10 cellular contexts compared by ENCODE assay signal in the genomic region with DNA sequence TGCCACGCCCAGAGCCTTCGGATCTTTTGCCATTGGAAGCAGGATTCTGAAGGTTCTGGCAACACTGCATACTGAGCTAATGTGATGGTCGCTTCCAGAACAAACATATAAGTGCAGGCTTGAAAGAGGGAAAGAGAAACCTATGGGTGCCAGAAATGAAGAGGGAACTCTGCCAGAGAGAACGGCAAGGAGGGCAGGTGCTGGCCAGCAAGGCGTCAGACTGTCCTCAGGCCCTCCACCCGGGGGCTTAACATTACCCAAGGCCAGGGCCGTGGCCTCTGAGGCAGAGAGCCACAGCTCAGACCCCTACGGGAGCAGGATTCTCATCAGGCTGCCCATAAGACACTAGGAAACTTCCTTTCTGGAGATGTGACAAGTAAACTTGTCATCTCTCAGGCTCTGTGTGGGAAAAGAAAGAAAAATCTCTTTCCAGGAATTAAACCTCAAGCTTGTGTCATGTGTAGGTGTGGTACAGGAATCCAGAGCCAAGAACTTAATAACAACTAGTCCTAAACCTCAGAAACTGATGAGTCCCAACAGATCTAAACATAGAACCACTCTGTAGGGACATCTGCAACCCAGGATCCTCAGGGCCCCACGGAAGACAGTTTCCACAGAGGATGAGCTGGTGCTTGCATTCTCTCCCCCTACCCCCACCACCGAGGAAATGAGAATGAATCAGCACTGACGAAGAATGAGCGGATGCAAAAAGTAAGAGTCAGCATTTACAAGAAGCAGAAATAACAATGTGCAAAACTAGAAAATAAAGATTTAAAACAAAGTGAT.
DNase-seq lines count a peak whose midpoint lies in the region; ATAC-seq and TF ChIP-seq lines count a peak whose summit lies in the region.
"Had no signal": no experiment of that assay in that cellular context is flagged by ENCODE, and none has a peak within 500 bp of the region (broad histone marks: within the 10 kb centered on the region; RNA-seq: fewer than 3 reads in every experiment).

No MANE protein-coding gene starts in this region.

- CTCF ChIA-PET in activated CD4-positive, alpha-beta memory T cell treated with anti-CD3 and anti-CD28 coated beads for 36 hours (lab: Charles Lee): interaction anchor here (1.0 kb wide), 1 partner anchor 54 kb away, joined by 4 read pairs; no protein-coding TSS in a partner anchor

- DNase-seq in NCI-H446 treated with DMSO at 0.1 percent for 48 hours (lab: John Stamatoyannopoulos, UW) (peak; percentile 28), NCI-H446 (lab: John Stamatoyannopoulos, UW) (no peak), fibroblast of villous mesenchyme (ENCODE audit: low read depth) (peak; percentile 83), cerebellar cortex (ENCODE audit: low spot score) (no peak), thyroid gland (no peak)
- peak; percentile 77 for DNase-seq in activated CD4-positive, alpha-beta memory T cell treated with anti-CD3 and anti-CD28 coated beads for 36 hours
- peak; percentile 33 for DNase-seq in stimulated activated CD4-positive, alpha-beta T cell treated with anti-CD3 and anti-CD28 coated beads, Interleukin-4, amount 100 ng/mL, for 24 hours
- DNase-seq: ACHN, KG1 had no signal

- H3K4me3 Mint-ChIP-seq in activated CD4-positive, alpha-beta memory T cell treated with anti-CD3 and anti-CD28 coated beads for 36 hours: no peak overlapping the region

- 61 to 73% methylated on average over 12 of the region's 12 CpGs for WGBS in thyroid gland, 2 donors

- H3K4me1 ChIP-seq in thyroid gland: peaks cover 0 to 8% of the 10 kb centered on the region in 2 donors

- no peak for TF ChIP-seq CTCF in fibroblast of villous mesenchyme (IDR thresholded peaks at IDR 0.05; ENCODE audit: insufficient read depth, low read depth, low read length)
- TF ChIP-seq CTCF in thyroid gland (IDR thresholded peaks at IDR 0.05): no peak

- H3K27me3 ChIP-seq in thyroid gland: no peaks in the 10 kb centered on the region

- intact Hi-C loops in activated CD4-positive, alpha-beta memory T cell treated with anti-CD3 and anti-CD28 coated beads for 36 hours (cut with micrococcal nuclease): loop anchor here (1.0 kb wide), 2 partner anchors 12 to 30 kb away; no protein-coding TSS in a partner anchor
- intact Hi-C loops in thyroid gland (cut with DNase I): loop anchor here (10.0 kb wide), 1 partner anchor 274 kb away; no protein-coding TSS in a partner anchor

- H3K36me3 Mint-ChIP-seq in activated CD4-positive, alpha-beta memory T cell treated with anti-CD3 and anti-CD28 coated beads for 36 hours: peaks cover 2% of the 10 kb centered on the region

- no peak for ATAC-seq in HG02973 (IDR thresholded peaks at IDR 0.05; ENCODE audit: unreplicated experiment)

- no peaks in the 10 kb centered on the region for H3K27me3 Mint-ChIP-seq in activated CD4-positive, alpha-beta memory T cell treated with anti-CD3 and anti-CD28 coated beads for 36 hours

- H3K9me3 ChIP-seq in thyroid gland: no peaks in the 10 kb centered on the region

- no peaks in the 10 kb centered on the region for H3K36me3 ChIP-seq in thyroid gland

- POLR2A ChIA-PET in activated CD4-positive, alpha-beta memory T cell treated with anti-CD3 and anti-CD28 coated beads for 36 hours (lab: Charles Lee): interaction anchor here (1.5 to 1.7 kb wide), 2 partner anchors 13 to 244 kb away, joined by 3 to 4 read pairs; no protein-coding TSS in a partner anchor

- peak overlapping the region; percentile 51 for H3K27ac Mint-ChIP-seq in activated CD4-positive, alpha-beta memory T cell treated with anti-CD3 and anti-CD28 coated beads for 36 hours

- H3K4me1 Mint-ChIP-seq in activated CD4-positive, alpha-beta memory T cell treated with anti-CD3 and anti-CD28 coated beads for 36 hours (ENCODE audit: low read depth): peaks cover 23% of the 10 kb centered on the region

- H3K9me3 Mint-ChIP-seq in activated CD4-positive, alpha-beta memory T cell treated with anti-CD3 and anti-CD28 coated beads for 36 hours: no peaks in the 10 kb centered on the region

- H3K4me3 ChIP-seq in fibroblast of villous mesenchyme (ENCODE audit: low read depth, low read length): no peak overlapping the region
- H3K4me3 ChIP-seq in thyroid gland (replicated peaks in 1 of 3): no peak overlapping the region

- peak overlapping the region in 1 of 3 donors; percentile 41 for H3K27ac ChIP-seq in thyroid gland

- no peak for TF ChIP-seq POLR2A in thyroid gland (IDR thresholded peaks at IDR 0.05)

Comparison
In these comparisons a context has a peak if more than half of its experiments do, and no peak if none do; other contexts are left out.
1. DNase-seq: peak in NCI-H446 treated with DMSO at 0.1 percent for 48 hours (single experiment), activated CD4-positive, alpha-beta memory T cell treated with anti-CD3 and anti-CD28 coated beads for 36 hours (single experiment), fibroblast of villous mesenchyme (single experiment) and stimulated activated CD4-positive, alpha-beta T cell treated with anti-CD3 and anti-CD28 coated beads, Interleukin-4, amount 100 ng/mL, for 24 hours (single experiment); none in NCI-H446 (0 of 2), cerebellar cortex (single experiment) and thyroid gland (0 of 2).